Comparison of ENCODE assay signal across 15 cellular contexts in genomic region chr3:37666618-37667017, GRCh38.
A peak's percentile ranks its signal among the peaks of the same experiment; 100 is the strongest.
DNase-seq lines count a peak whose midpoint lies in the region; ATAC-seq and TF ChIP-seq lines count a peak whose summit lies in the region.
"Had no signal": no experiment of that assay in that cellular context is flagged by ENCODE, and none has a peak within 500 bp of the region (broad histone marks: within the 10 kb centered on the region; RNA-seq: fewer than 3 reads in every experiment).

No MANE protein-coding gene starts in this region.

- H3K27me3 Mint-ChIP-seq in GM23338 (ENCODE audit: insufficient read depth, low read depth, poor library complexity) (peaks cover 4% of the 10 kb centered on the region), WTC11 (ENCODE audit: low read depth) (no peaks in the 10 kb centered on the region), nephron (ENCODE audit: low read depth) (no peaks in the 10 kb centered on the region)

- POLR2A ChIA-PET in WTC11 (lab: Charles Lee): no interaction called here

- no peaks in the 10 kb centered on the region for H3K27me3 ChIP-seq in GM23338 (ENCODE audit: insufficient read depth)
- H3K27me3 ChIP-seq in mammary epithelial cell (ENCODE audit: insufficient read depth, low read length): peaks cover 2% of the 10 kb centered on the region
- H3K27me3 ChIP-seq: BE2C had no signal

- no peaks in the 10 kb centered on the region for H4K20me1 ChIP-seq in GM23338 (replicated peaks; ENCODE audit: insufficient read depth)
- no peaks in the 10 kb centered on the region for H4K20me1 ChIP-seq in mammary epithelial cell (ENCODE audit: insufficient read depth, low read length)

- H3K27ac Mint-ChIP-seq in GM23338 (0 out of 2 replicates have a peak overlapping the region, but pooled peaks have one; percentile 15), WTC11 (no peak overlapping the region), nephron (peak overlapping the region in 2 of 3 experiments; percentile 36 to 69)
- H3K27ac Mint-ChIP-seq: CD4-positive, alpha-beta T cell; HFFc6 had no signal

- no TSS peak for BruUV-seq in mammary epithelial cell (replicated peaks; lab: Mats Ljungman, UMichigan)

- H3K27ac ChIP-seq in GM23338 (ENCODE audit: low read depth) (no peak overlapping the region), mammary epithelial cell (ENCODE audit: insufficient read depth, low read depth, low read length) (no peak overlapping the region)
- H3K27ac ChIP-seq: C4-2B had no signal

- H3K9me2 ChIP-seq in GM23338 (ENCODE audit: insufficient read depth): no peaks in the 10 kb centered on the region

- CTCF ChIA-PET in WTC11 (lab: Charles Lee) (no interaction called here), mammary epithelial cell (lab: Charles Lee; ENCODE audit: low non-redundant PET) (no interaction called here)

- H3K36me3 Mint-ChIP-seq in GM23338 (ENCODE audit: low read depth) (no peaks in the 10 kb centered on the region), WTC11 (no peaks in the 10 kb centered on the region), nephron (ENCODE audit: low read depth) (no peaks in the 10 kb centered on the region)

- TF ChIP-seq CTCF in GM23338 (conservative IDR thresholded peaks at IDR 0.05; ENCODE audit: low read depth in 2 of 2) (no peak), WTC11 (IDR thresholded peaks at IDR 0.05) (no peak), nephron (IDR thresholded peaks at IDR 0.05; ENCODE audit: unreplicated experiment in 3 of 3) (no peak), mammary epithelial cell (conservative IDR thresholded peaks at IDR 0.05 in 1 of 2, IDR thresholded peaks at IDR 0.05 in 1 of 2; ENCODE audit: extremely low read depth in 1 of 2, insufficient read depth in 1 of 2, low read depth in 1 of 2, low read length in 2 of 2) (no peak)

- no peak overlapping the region for H3K4me2 ChIP-seq in GM23338
- no peak overlapping the region for H3K4me2 ChIP-seq in mammary epithelial cell (ENCODE audit: insufficient read depth, low read depth, low read length)

- H3K36me3 ChIP-seq in GM23338 (ENCODE audit: insufficient read depth) (no peaks in the 10 kb centered on the region), mammary epithelial cell (ENCODE audit: insufficient read depth, low read length) (no peaks in the 10 kb centered on the region)
- H3K36me3 ChIP-seq: BE2C had no signal

- H3K4me1 Mint-ChIP-seq in GM23338: peaks cover 13% of the 10 kb centered on the region
- H3K4me1 Mint-ChIP-seq in WTC11: peaks cover 11% of the 10 kb centered on the region
- H3K4me1 Mint-ChIP-seq in nephron: peaks cover 71% of the 10 kb centered on the region

- H3K9me3 Mint-ChIP-seq in GM23338 (no peaks in the 10 kb centered on the region), WTC11 (no peaks in the 10 kb centered on the region), nephron (no peaks in the 10 kb centered on the region)
- H3K9me3 Mint-ChIP-seq: CD4-positive, alpha-beta T cell; HFFc6 had no signal

- DNase-seq in GM23338 (ENCODE audit: low spot score): no peak
- DNase-seq in WTC11 (ENCODE audit: low spot score): no peak
- DNase-seq in mammary epithelial cell: no peak
- DNase-seq in epidermal melanocyte (ENCODE audit: insufficient read length, low spot score): no peak
- DNase-seq: ACHN; BE2C; Caco-2; CD4-positive, alpha-beta T cell; HCEC 1CT; HFFc6; IMR-90; KBM-7 had no signal

- H3K9ac ChIP-seq in mammary epithelial cell (ENCODE audit: insufficient read depth, low read length): no peak overlapping the region

- no peaks in the 10 kb centered on the region for H3F3A ChIP-seq in GM23338 (replicated peaks; ENCODE audit: low read depth)

- H3K9me3 ChIP-seq in mammary epithelial cell (replicated peaks; ENCODE audit: insufficient read depth, low read length): no peaks in the 10 kb centered on the region
- H3K9me3 ChIP-seq: BE2C, Caco-2 had no signal

- no peak overlapping the region for H2AFZ ChIP-seq in GM23338
- H2AFZ ChIP-seq in mammary epithelial cell (ENCODE audit: low read depth, low read length): no peak overlapping the region

- H3K79me2 ChIP-seq in GM23338 (replicated peaks; ENCODE audit: insufficient read depth) (no peaks in the 10 kb centered on the region), mammary epithelial cell (ENCODE audit: insufficient read depth, low read length) (no peaks in the 10 kb centered on the region)

- intact Hi-C loops in mammary epithelial cell (cut with micrococcal nuclease): no loop called here

- H3K4me1 ChIP-seq in GM23338 (ENCODE audit: insufficient read depth): 0 out of 2 replicates have a peak, but pooled peaks cover 4% of the 10 kb centered on the region
- H3K4me1 ChIP-seq in mammary epithelial cell (ENCODE audit: insufficient read depth, low read length): peaks cover 11% of the 10 kb centered on the region
- H3K4me1 ChIP-seq: BE2C had no signal

- dilution Hi-C loops in mammary epithelial cell (cut with HindIII; ENCODE audit: low sequenced_read_pairs): no loop called here

- in situ Hi-C loops in mammary epithelial cell (cut with MboI; ENCODE audit: low sequenced_read_pairs in 2 of 2): no loop called here

- no peak overlapping the region for H3K4me3 Mint-ChIP-seq in GM23338
- H3K4me3 Mint-ChIP-seq in WTC11: no peak overlapping the region
- no peak overlapping the region for H3K4me3 Mint-ChIP-seq in nephron
- H3K4me3 Mint-ChIP-seq: CD4-positive, alpha-beta T cell; HFFc6 had no signal

- no peak overlapping the region for H3K4me3 ChIP-seq in GM23338
- H3K4me3 ChIP-seq in mammary epithelial cell (replicated peaks in 1 of 3; ENCODE audit: insufficient read depth in 1 of 3, low read depth in 2 of 3, low read length in 3 of 3): no peak overlapping the region

- WGBS in mammary epithelial cell (ENCODE audit: low coverage, missing lambda C conversion rate): 88% methylated on average over 2 of the region's 2 CpGs

- ATAC-seq in GM23338: no peak
- no peak for ATAC-seq in WTC11
- ATAC-seq in HG03469 (IDR thresholded peaks at IDR 0.05; ENCODE audit: unreplicated experiment): no peak

TF ChIP-seq in GM23338, 12 proteins besides CTCF, POLR2A, EP300 and RAD21 (continues in another document):
- TF ChIP-seq NANOG (IDR thresholded peaks at IDR 0.05; ENCODE audit: borderline replicate concordance) (no peak), ZNF114 (CRISPR knock-in tag; IDR thresholded peaks at IDR 0.05) (no peak), ETS1 (IDR thresholded peaks at IDR 0.05) (no peak), POLR2AphosphoS5 (IDR thresholded peaks at IDR 0.05; ENCODE audit: low read depth) (no peak), STAT1 (IDR thresholded peaks at IDR 0.05; ENCODE audit: unreplicated experiment) (no peak)

TF ChIP-seq in WTC11, 78 proteins besides CTCF, POLR2A, EP300 and RAD21:
- TF ChIP-seq CREB1 (CRISPR knock-in tag; IDR thresholded peaks at IDR 0.05) (no peak), JAZF1 (CRISPR knock-in tag; IDR thresholded peaks at IDR 0.05) (no peak)
- TF ChIP-seq, protein P1, sequence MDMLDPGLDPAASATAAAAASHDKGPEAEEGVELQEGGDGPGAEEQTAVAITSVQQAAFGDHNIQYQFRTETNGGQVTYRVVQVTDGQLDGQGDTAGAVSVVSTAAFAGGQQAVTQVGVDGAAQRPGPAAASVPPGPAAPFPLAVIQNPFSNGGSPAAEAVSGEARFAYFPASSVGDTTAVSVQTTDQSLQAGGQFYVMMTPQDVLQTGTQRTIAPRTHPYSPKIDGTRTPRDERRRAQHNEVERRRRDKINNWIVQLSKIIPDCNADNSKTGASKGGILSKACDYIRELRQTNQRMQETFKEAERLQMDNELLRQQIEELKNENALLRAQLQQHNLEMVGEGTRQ (CRISPR knock-in tag; IDR thresholded peaks at IDR 0.05): 0 out of 2 replicates have a peak, but pooled peaks have one; percentile 13
